In genomic region chr22:46594947-46595298, GRCh38 we compare ENCODE assay signal across 19 cellular contexts.
"Had no signal": no experiment of that assay in that cellular context is flagged by ENCODE, and none has a peak within 500 bp of the region (broad histone marks: within the 10 kb centered on the region; RNA-seq: fewer than 3 reads in every experiment).

No MANE protein-coding gene starts in this region.

- H3K4me3 ChIP-seq: coronary artery had no signal

- H3K27me3 ChIP-seq: brain microvascular endothelial cell had no signal

- H3K27ac ChIP-seq: brain microvascular endothelial cell, parathyroid adenoma had no signal

- H3K9me3 Mint-ChIP-seq: activated naive CD4-positive, alpha-beta T cell treated with anti-CD3 and anti-CD28 coated beads, Interleukin-2, amount 10 ng/mL, durations not matched to agents 7 days and 5 days; activated naive CD8-positive, alpha-beta T cell treated with anti-CD3 and anti-CD28 coated beads, Interleukin-2, amount 50 U/mL, for 24 hours; central memory CD8-positive, alpha-beta T cell; memory B cell; naive thymus-derived CD8-positive, alpha-beta T cell; stimulated activated naive CD8-positive, alpha-beta T cell treated with anti-CD3 and anti-CD28 coated beads, Interleukin-15, amount 100 ng/mL, for 72 hours; T-cell; type B pancreatic cell had no signal

- ATAC-seq: activated naive CD8-positive, alpha-beta T cell treated with anti-CD3 and anti-CD28 coated beads, Interleukin-2, amount 50 U/mL, for 24 hours; naive thymus-derived CD8-positive, alpha-beta T cell; stimulated activated naive CD8-positive, alpha-beta T cell treated with anti-CD3 and anti-CD28 coated beads, Interleukin-15, amount 100 ng/mL, for 72 hours; T-cell had no signal

- H3K27me3 Mint-ChIP-seq: activated naive CD8-positive, alpha-beta T cell treated with anti-CD3 and anti-CD28 coated beads, Interleukin-2, amount 50 U/mL, for 24 hours; central memory CD8-positive, alpha-beta T cell; memory B cell; naive thymus-derived CD8-positive, alpha-beta T cell; stimulated activated naive CD8-positive, alpha-beta T cell treated with anti-CD3 and anti-CD28 coated beads, Interleukin-15, amount 100 ng/mL, for 72 hours; T-cell; type B pancreatic cell had no signal

- H3K36me3 Mint-ChIP-seq: activated naive CD4-positive, alpha-beta T cell treated with anti-CD3 and anti-CD28 coated beads, Interleukin-2, amount 10 ng/mL, durations not matched to agents 7 days and 5 days; naive thymus-derived CD8-positive, alpha-beta T cell; T-cell; type B pancreatic cell had no signal

- H3K36me3 ChIP-seq: brain microvascular endothelial cell had no signal

- H3K4me3 Mint-ChIP-seq: activated naive CD4-positive, alpha-beta T cell treated with anti-CD3 and anti-CD28 coated beads, Interleukin-2, amount 10 ng/mL, durations not matched to agents 7 days and 5 days; activated naive CD8-positive, alpha-beta T cell treated with anti-CD3 and anti-CD28 coated beads, Interleukin-2, amount 50 U/mL, for 24 hours; central memory CD8-positive, alpha-beta T cell; memory B cell; naive thymus-derived CD8-positive, alpha-beta T cell; stimulated activated naive CD8-positive, alpha-beta T cell treated with anti-CD3 and anti-CD28 coated beads, Interleukin-15, amount 100 ng/mL, for 72 hours; T-cell; type B pancreatic cell had no signal

- DNase-seq: activated CD4-positive, alpha-beta T cell treated with anti-CD3 and anti-CD28 coated beads, Interleukin-2, amount 50 U/mL, for 1 hour; activated CD8-positive, alpha-beta memory T cell treated with anti-CD3 and anti-CD28 coated beads, Interleukin-2, amount 50 U/mL, for 4 hours; activated effector memory CD4-positive, alpha-beta T cell treated with Interleukin-2 at 50 U/mL for 16 hours; activated naive CD4-positive, alpha-beta T cell treated with anti-CD3 and anti-CD28 coated beads, Interleukin-2, amount 10 ng/mL, durations not matched to agents 7 days and 5 days; activated naive CD8-positive, alpha-beta T cell treated with anti-CD3 and anti-CD28 coated beads, Interleukin-2, amount 50 U/mL, for 24 hours; activated T-cell treated with anti-CD3 and anti-CD28 coated beads, Interleukin-2, amount 50 U/mL, for 48 hours; anterior cingulate cortex; brain microvascular endothelial cell; naive thymus-derived CD8-positive, alpha-beta T cell; stimulated activated CD4-positive, alpha-beta T cell treated with anti-CD3 and anti-CD28 coated beads, Interleukin-12 subunit alpha, Interleukin-12 subunit beta, amount 100 ng/mL, for 4 hours; stimulated activated CD4-positive, alpha-beta T cell treated with anti-CD3 and anti-CD28 coated beads, Interleukin-2, amount 100 ng/mL, for 24 hours; stimulated activated naive CD8-positive, alpha-beta T cell treated with anti-CD3 and anti-CD28 coated beads, Interleukin-15, amount 100 ng/mL, for 72 hours; T-cell; T-helper 9 cell had no signal

- H3K27ac Mint-ChIP-seq: activated naive CD4-positive, alpha-beta T cell treated with anti-CD3 and anti-CD28 coated beads, Interleukin-2, amount 10 ng/mL, durations not matched to agents 7 days and 5 days; activated naive CD8-positive, alpha-beta T cell treated with anti-CD3 and anti-CD28 coated beads, Interleukin-2, amount 50 U/mL, for 24 hours; memory B cell; naive thymus-derived CD8-positive, alpha-beta T cell; T-cell had no signal
